Comparison of ENCODE assay signal across 10 cellular contexts in genomic region chr1:45954401-45954847, GRCh38.
A peak's percentile ranks its signal among the peaks of the same experiment; 100 is the strongest.
DNase-seq lines count a peak whose midpoint lies in the region; ATAC-seq and TF ChIP-seq lines count a peak whose summit lies in the region.
"Had no signal": no experiment of that assay in that cellular context is flagged by ENCODE, and none has a peak within 500 bp of the region (broad histone marks: within the 10 kb centered on the region; RNA-seq: fewer than 3 reads in every experiment).

No MANE protein-coding gene starts in this region.

- peak; percentile 42 for DNase-seq in NCI-H2196 treated with DMSO at 0.1 percent for 48 hours (lab: John Stamatoyannopoulos, UW; ENCODE audit: unreplicated experiment)
- no peak for DNase-seq in esophagus muscularis mucosa (ENCODE audit: extremely low spot score)
- no peak for DNase-seq in stimulated activated CD4-positive, alpha-beta T cell treated with anti-CD3 and anti-CD28 coated beads, Interleukin-1b, Interleukin-23, amount 100 ng/mL, for 48 hours
- no peak for DNase-seq in activated T-cell treated with anti-CD3 and anti-CD28 coated beads, Interleukin-2, amount 50 U/mL, for 24 hours
- DNase-seq: stimulated activated naive CD8-positive, alpha-beta T cell treated with anti-CD3 and anti-CD28 coated beads, Interleukin-15, Interleukin-2, amounts not matched to agents 100 U/mL and 50 U/mL, for 24 hours; T-helper 2 cell had no signal

- H3K36me3 Mint-ChIP-seq in activated T-cell treated with anti-CD3 and anti-CD28 coated beads, Interleukin-2, amount 50 U/mL, for 24 hours (ENCODE audit: low read depth), result no peaks in the 10 kb centered on the region

- WGBS in esophagus muscularis mucosa, result 39% methylated on average over 5 of the region's 5 CpGs

- intact Hi-C loops in esophagus muscularis mucosa (cut with DNase I), result no loop called here

- TF ChIP-seq POLR2A in esophagus muscularis mucosa (IDR thresholded peaks at IDR 0.05; ENCODE audit: low read depth), result no peak

- H3K4me3 ChIP-seq in esophagus muscularis mucosa, result peak overlapping the region in 3 of 4 donors; percentile 15 to 34 (median 27)
- peak overlapping the region; percentile 23 to 43 for H3K4me3 ChIP-seq in muscle layer of duodenum (ENCODE audit: low read depth in 1 of 2, low read length in 2 of 2)

- peak overlapping the region; percentile 66; the same call in 1 of the 2 replicates for H3K27ac ChIP-seq in C4-2B
- peak overlapping the region; percentile 75 to 81 (median 79) for H3K27ac ChIP-seq in esophagus muscularis mucosa (replicated peaks in 1 of 4)
- peak overlapping the region; percentile 83 for H3K27ac ChIP-seq in muscle layer of duodenum (ENCODE audit: low read length)

- H3K4me1 Mint-ChIP-seq in activated T-cell treated with anti-CD3 and anti-CD28 coated beads, Interleukin-2, amount 50 U/mL, for 24 hours (ENCODE audit: low read depth), result no peaks in the 10 kb centered on the region

- no peaks in the 10 kb centered on the region for H3K27me3 Mint-ChIP-seq in activated T-cell treated with anti-CD3 and anti-CD28 coated beads, Interleukin-2, amount 50 U/mL, for 24 hours

- H3K9me3 ChIP-seq in esophagus muscularis mucosa (no peaks in the 10 kb centered on the region), muscle layer of duodenum (ENCODE audit: control insufficient read depth in 1 of 2, low read length in 2 of 2) (no peaks in the 10 kb centered on the region)

- H3K4me1 ChIP-seq in esophagus muscularis mucosa, result peaks cover 21 to 65% (median 40%) of the 10 kb centered on the region in 4 donors
- H3K4me1 ChIP-seq in muscle layer of duodenum (ENCODE audit: control insufficient read depth in 1 of 2, insufficient read depth in 2 of 2, low read length in 2 of 2), result peaks cover 11% of the 10 kb centered on the region in 2 donors

- no peak overlapping the region for H3K4me3 Mint-ChIP-seq in activated T-cell treated with anti-CD3 and anti-CD28 coated beads, Interleukin-2, amount 50 U/mL, for 24 hours

- TF ChIP-seq CTCF in C4-2B (conservative IDR thresholded peaks at IDR 0.05) (no peak), esophagus muscularis mucosa (IDR thresholded peaks at IDR 0.05) (no peak)

- ATAC-seq in GM18907 (IDR thresholded peaks at IDR 0.05; ENCODE audit: unreplicated experiment) (no peak), GM18870 (IDR thresholded peaks at IDR 0.05; ENCODE audit: unreplicated experiment) (no peak)
- ATAC-seq: stimulated activated naive CD8-positive, alpha-beta T cell treated with anti-CD3 and anti-CD28 coated beads, Interleukin-15, Interleukin-2, amounts not matched to agents 100 U/mL and 50 U/mL, for 24 hours had no signal

- no peaks in the 10 kb centered on the region for H3K27me3 ChIP-seq in esophagus muscularis mucosa
- H3K27me3 ChIP-seq in muscle layer of duodenum (ENCODE audit: low read depth, low read length), result no peaks in the 10 kb centered on the region

- H3K27ac Mint-ChIP-seq in activated T-cell treated with anti-CD3 and anti-CD28 coated beads, Interleukin-2, amount 50 U/mL, for 24 hours, result no peak overlapping the region

- H3K36me3 ChIP-seq in esophagus muscularis mucosa, result peaks cover 0 to 4% (median under 1%) of the 10 kb centered on the region in 4 donors
- no peaks in the 10 kb centered on the region for H3K36me3 ChIP-seq in muscle layer of duodenum (ENCODE audit: control insufficient read depth in 1 of 2, insufficient read depth in 2 of 2, low read length in 2 of 2)

- no peaks in the 10 kb centered on the region for H3K9me3 Mint-ChIP-seq in activated T-cell treated with anti-CD3 and anti-CD28 coated beads, Interleukin-2, amount 50 U/mL, for 24 hours

- no peak for TF ChIP-seq EP300 in esophagus muscularis mucosa (IDR thresholded peaks at IDR 0.05)
